In genomic region chr6:82701341-82701740, GRCh38 we compare ENCODE assay signal across 23 cellular contexts.
"Had no signal": no experiment of that assay in that cellular context is flagged by ENCODE, and none has a peak within 500 bp of the region (broad histone marks: within the 10 kb centered on the region; RNA-seq: fewer than 3 reads in every experiment).

No MANE protein-coding gene starts in this region.

- DNase-seq: colonic mucosa; cortex of kidney; dermis blood vessel endothelial cell; dorsolateral prefrontal cortex; effector CD4-positive, alpha-beta T cell; effector CD8-positive, alpha-beta T cell; effector memory CD4-positive, alpha-beta T cell; effector memory CD8-positive, alpha-beta T cell; endodermal cell; erythroblast; esophagus squamous epithelium; foreskin fibroblast; foreskin keratinocyte; foreskin melanocyte; gastrocnemius medialis; glutamatergic neuron; head of caudate nucleus; heart left ventricle; heart right ventricle had no signal

- H3K4me1 ChIP-seq: colonic mucosa, esophagus squamous epithelium, foreskin keratinocyte, gastrocnemius medialis, heart left ventricle, heart right ventricle had no signal

- H3K4me3 ChIP-seq: colonic mucosa, coronary artery, dorsolateral prefrontal cortex, esophagus muscularis mucosa, esophagus squamous epithelium, gastrocnemius medialis, gastroesophageal sphincter, heart left ventricle, heart right ventricle had no signal

- H3K36me3 ChIP-seq: colonic mucosa, esophagus muscularis mucosa, esophagus squamous epithelium, gastrocnemius medialis, gastroesophageal sphincter, heart left ventricle, heart right ventricle had no signal

- H3K9me3 ChIP-seq: colonic mucosa, esophagus squamous epithelium, gastrocnemius medialis had no signal

- H3K27me3 ChIP-seq: colonic mucosa, dorsolateral prefrontal cortex, esophagus muscularis mucosa, esophagus squamous epithelium, foreskin keratinocyte, gastrocnemius medialis, gastroesophageal sphincter, heart left ventricle, heart right ventricle had no signal

- H3K27ac ChIP-seq: colonic mucosa, coronary artery, dorsolateral prefrontal cortex, epithelial cell of prostate, esophagus muscularis mucosa, esophagus squamous epithelium, foreskin keratinocyte, gastrocnemius medialis, gastroesophageal sphincter, heart left ventricle, heart right ventricle had no signal
